Comparison of ENCODE assay signal across 27 cellular contexts in the genomic region with DNA sequence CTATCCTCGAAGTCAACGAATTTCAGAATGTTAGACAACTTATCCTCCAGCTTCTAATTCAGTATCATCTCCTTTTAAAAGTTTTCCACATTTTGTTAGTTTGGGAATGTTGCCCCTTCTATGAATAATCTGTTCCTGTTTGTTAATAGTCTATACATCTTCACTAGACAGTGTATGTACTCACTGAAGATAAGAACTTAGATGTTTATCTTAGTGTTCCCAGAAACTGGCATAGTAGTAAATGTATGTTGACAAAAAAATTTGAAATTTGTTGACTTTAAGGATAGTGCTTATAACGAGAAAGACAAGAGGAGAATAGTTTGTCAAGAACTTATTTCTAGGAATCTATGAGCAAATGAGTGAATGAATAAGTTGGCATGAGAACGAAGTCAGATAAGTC.
"Had no signal": no experiment of that assay in that cellular context is flagged by ENCODE, and none has a peak within 500 bp of the region (broad histone marks: within the 10 kb centered on the region; RNA-seq: fewer than 3 reads in every experiment).

No MANE protein-coding gene starts in this region.

- H3K4me1 ChIP-seq: colonic mucosa, esophagus muscularis mucosa, esophagus squamous epithelium, foreskin keratinocyte, gastroesophageal sphincter had no signal

- H3K36me3 ChIP-seq: colonic mucosa, esophagus muscularis mucosa, esophagus squamous epithelium, gastrocnemius medialis, gastroesophageal sphincter, heart left ventricle, heart right ventricle had no signal

- FAIRE-seq: colon, endometrium, frontal cortex had no signal

- H3K27ac ChIP-seq: colonic mucosa, coronary artery, dorsolateral prefrontal cortex, epithelial cell of prostate, esophagus muscularis mucosa, esophagus squamous epithelium, foreskin keratinocyte, gastrocnemius medialis, gastroesophageal sphincter, heart left ventricle, heart right ventricle had no signal

- H3K4me3 ChIP-seq: colonic mucosa, coronary artery, dorsolateral prefrontal cortex, esophagus muscularis mucosa, esophagus squamous epithelium, gastrocnemius medialis, gastroesophageal sphincter, heart left ventricle, heart right ventricle had no signal

- ATAC-seq: effector memory CD8-positive, alpha-beta T cell; esophagus mucosa; foreskin keratinocyte; gastrocnemius medialis; gastroesophageal sphincter had no signal

- H3K27me3 ChIP-seq: colonic mucosa, dorsolateral prefrontal cortex, esophagus muscularis mucosa, esophagus squamous epithelium, foreskin keratinocyte, gastrocnemius medialis, gastroesophageal sphincter, heart left ventricle, heart right ventricle had no signal

- DNase-seq: colonic mucosa; cortex of kidney; dermis blood vessel endothelial cell; dorsolateral prefrontal cortex; effector CD4-positive, alpha-beta T cell; effector CD8-positive, alpha-beta T cell; effector memory CD4-positive, alpha-beta T cell; effector memory CD8-positive, alpha-beta T cell; endodermal cell; erythroblast; esophagus squamous epithelium; foreskin fibroblast; foreskin keratinocyte; foreskin melanocyte; gastrocnemius medialis; glutamatergic neuron; head of caudate nucleus; heart left ventricle; heart right ventricle had no signal

- H3K9me3 ChIP-seq: colonic mucosa, esophagus muscularis mucosa, esophagus squamous epithelium, gastrocnemius medialis, gastroesophageal sphincter, heart left ventricle, heart right ventricle had no signal
